19 cellular contexts compared by ENCODE assay signal in the genomic region with DNA sequence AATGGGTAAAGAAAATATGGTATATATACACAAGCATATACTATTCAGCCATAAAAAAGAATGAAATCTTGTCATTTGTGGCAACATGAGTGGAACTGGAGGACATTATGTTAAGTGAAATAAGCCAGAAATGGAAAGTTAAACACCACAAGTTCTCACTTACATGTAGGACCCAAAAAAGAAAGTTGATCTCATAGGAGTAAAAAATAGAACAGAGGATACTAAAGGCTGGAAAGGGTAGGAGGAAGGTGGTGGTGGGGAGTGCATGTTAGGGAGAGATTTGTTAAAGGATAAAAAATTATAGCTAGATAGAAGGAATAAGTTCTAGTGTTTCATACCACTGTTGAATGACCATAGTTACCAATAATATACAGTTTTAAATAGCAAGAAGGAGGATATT. TPM values are rescaled to one million over a fixed set of nuclear protein-coding genes. Genes with fewer than 3 reads are reported as not detected.
DNase-seq lines count a peak whose midpoint lies in the region; ATAC-seq, FAIRE-seq and TF ChIP-seq lines count a peak whose summit lies in the region.
"Had no signal": no experiment of that assay in that cellular context is flagged by ENCODE, and none has a peak within 500 bp of the region (broad histone marks: within the 10 kb centered on the region; RNA-seq: fewer than 3 reads in every experiment).

No MANE protein-coding gene starts in this region.

- ATAC-seq in heart right ventricle, result peak in 5 of 8 donors; percentile 38 to 81 (median 63)
- no peak for ATAC-seq in Right ventricle myocardium inferior
- no peak for ATAC-seq in GM12878
- ATAC-seq: HCT116 had no signal

- intact Hi-C loops in heart right ventricle (cut with DNase I), result no loop called here
- intact Hi-C loops in Right ventricle myocardium inferior (cut with DNase I), result no loop called here
- intact Hi-C loops in GM12878 (cut with micrococcal nuclease; ENCODE audit: unreplicated experiment), result no loop called here
- intact Hi-C loops in testis (cut with DNase I; ENCODE audit: low total_unique reads), result no loop called here

- H3K27ac ChIP-seq in heart right ventricle, result peak overlapping the region in 1 of 10 donors; percentile 10
- H3K27ac ChIP-seq in GM12878 (ENCODE audit: control insufficient read depth, insufficient read depth), result no peak overlapping the region
- no peak overlapping the region for H3K27ac ChIP-seq in testis
- H3K27ac ChIP-seq: GM23248 had no signal

- H4K20me1 ChIP-seq in GM12878 (ENCODE audit: control insufficient read depth, insufficient read depth), result no peaks in the 10 kb centered on the region

- in situ Hi-C loops in GM12878 (cut with MboI), result no loop called here

- peaks cover 0 to 4% (median 0%) of the 10 kb centered on the region in 9 donors for H3K4me1 ChIP-seq in heart right ventricle
- no peaks in the 10 kb centered on the region for H3K4me1 ChIP-seq in GM12878 (ENCODE audit: control insufficient read depth, insufficient read depth, low read length)
- H3K4me1 ChIP-seq in testis, result no peaks in the 10 kb centered on the region

- H3K79me2 ChIP-seq in GM12878 (ENCODE audit: control insufficient read depth, insufficient read depth, low read length), result no peaks in the 10 kb centered on the region

- CTCF ChIA-PET in GM12878 (lab: Yijun Ruan, JAX), result interaction anchor here (1.8 kb wide), 1 partner anchor 172 kb away, joined by 5 read pairs; no protein-coding TSS in a partner anchor

- H3K36me3 ChIP-seq in heart right ventricle (peaks cover 0 to 24% (median 0%) of the 10 kb centered on the region in 9 donors), GM12878 (ENCODE audit: control insufficient read depth in 2 of 2, insufficient read depth in 2 of 2, low read length in 1 of 2) (no peaks in the 10 kb centered on the region), testis (ENCODE audit: low read depth, missing control alignments) (no peaks in the 10 kb centered on the region)

- no peak for TF ChIP-seq EP300 in GM12878 (IDR thresholded peaks at IDR 0.05; ENCODE audit: borderline replicate concordance in 1 of 2, control insufficient read depth in 1 of 2, low read depth in 2 of 2, low read length in 2 of 2)

- FAIRE-seq in GM12878 (lab: Jason Lieb, UNC), result no peak
- FAIRE-seq: GM12892, H1 had no signal

- H3K9ac ChIP-seq in GM12878 (ENCODE audit: control insufficient read depth, insufficient read depth, low read length), result no peak overlapping the region
- H3K9ac ChIP-seq: GM23248 had no signal

- no peak for TF ChIP-seq RAD21 in GM12878 (IDR thresholded peaks at IDR 0.05; ENCODE audit: insufficient read depth, low read depth, low read length)

- H3K4me3 ChIP-seq in heart right ventricle, result no peak overlapping the region
- no peak overlapping the region for H3K4me3 ChIP-seq in GM12878
- no peak overlapping the region for H3K4me3 ChIP-seq in testis
- H3K4me3 ChIP-seq: GM23248 had no signal

- POLR2A ChIA-PET in GM12878 (lab: Charles Lee), result no interaction called here

- TF ChIP-seq CTCF in heart right ventricle (IDR thresholded peaks at IDR 0.05) (no peak), GM12878 (IDR thresholded peaks at IDR 0.05 in 2 of 3, conservative IDR thresholded peaks at IDR 0.05 in 1 of 3; ENCODE audit: control insufficient read depth in 2 of 3, extremely low read depth in 1 of 3, insufficient read depth in 1 of 3, low read depth in 3 of 3, low read length in 3 of 3) (no peak), testis (IDR thresholded peaks at IDR 0.05) (no peak)

- H3K4me2 ChIP-seq in GM12878 (ENCODE audit: control insufficient read depth, insufficient read depth), result no peak overlapping the region

- SMC1A ChIA-PET in GM12878 (lab: Charles Lee; ENCODE audit: uncharacterized antibody, unreplicated experiment), result no interaction called here

- no peaks in the 10 kb centered on the region for H3K27me3 ChIP-seq in heart right ventricle
- H3K27me3 ChIP-seq in GM12878 (replicated peaks in 1 of 2; ENCODE audit: control insufficient read depth in 2 of 2, insufficient read depth in 2 of 2, low read length in 1 of 2), result no peaks in the 10 kb centered on the region
- no peaks in the 10 kb centered on the region for H3K27me3 ChIP-seq in testis

- H2AFZ ChIP-seq in GM12878 (ENCODE audit: control insufficient read depth, low read depth, low read length), result no peak overlapping the region
- H2AFZ ChIP-seq: GM23248 had no signal

- BruUV-seq in GM12878 (replicated peaks; lab: Mats Ljungman, UMichigan), result no TSS peak

- no peak for DNase-seq in heart right ventricle
- DNase-seq in Right ventricle myocardium inferior (ENCODE audit: missing footprints), result no peak
- DNase-seq in GM12878 (ENCODE audit: low read depth, low spot score), result no peak
- peak; percentile 60 for DNase-seq in myocyte (ENCODE audit: low read depth)
- no peak for DNase-seq in medulla oblongata (ENCODE audit: extremely low spot score)
- DNase-seq in testis, result no peak
- DNase-seq: 8988T; C1 segment of cervical spinal cord; Calu3; CD4-positive, alpha-beta memory T cell; COR-L47; DMS53; DMS79 treated with DMSO at 0.1 percent for 48 hours; GF-D8; GM23248; H9 had no signal

- TF ChIP-seq POLR2A in GM12878 (IDR thresholded peaks at IDR 0.05; ENCODE audit: low read depth, low read length) (no peak), testis (IDR thresholded peaks at IDR 0.05) (no peak)

- RAD21 ChIA-PET in GM12878 (lab: Charles Lee; ENCODE audit: unreplicated experiment), result no interaction called here

- peaks cover 0 to 40% (median 14%) of the 10 kb centered on the region in 11 donors for H3K9me3 ChIP-seq in heart right ventricle
- peaks cover 1% of the 10 kb centered on the region; the same call in 1 of the 3 replicates for H3K9me3 ChIP-seq in GM12878 (replicated peaks; ENCODE audit: control insufficient read depth, insufficient read depth, low read length)
- no peaks in the 10 kb centered on the region for H3K9me3 ChIP-seq in testis

TF ChIP-seq in GM12878, 131 proteins besides CTCF, POLR2A, EP300 and RAD21:
- TF ChIP-seq, protein P1, sequence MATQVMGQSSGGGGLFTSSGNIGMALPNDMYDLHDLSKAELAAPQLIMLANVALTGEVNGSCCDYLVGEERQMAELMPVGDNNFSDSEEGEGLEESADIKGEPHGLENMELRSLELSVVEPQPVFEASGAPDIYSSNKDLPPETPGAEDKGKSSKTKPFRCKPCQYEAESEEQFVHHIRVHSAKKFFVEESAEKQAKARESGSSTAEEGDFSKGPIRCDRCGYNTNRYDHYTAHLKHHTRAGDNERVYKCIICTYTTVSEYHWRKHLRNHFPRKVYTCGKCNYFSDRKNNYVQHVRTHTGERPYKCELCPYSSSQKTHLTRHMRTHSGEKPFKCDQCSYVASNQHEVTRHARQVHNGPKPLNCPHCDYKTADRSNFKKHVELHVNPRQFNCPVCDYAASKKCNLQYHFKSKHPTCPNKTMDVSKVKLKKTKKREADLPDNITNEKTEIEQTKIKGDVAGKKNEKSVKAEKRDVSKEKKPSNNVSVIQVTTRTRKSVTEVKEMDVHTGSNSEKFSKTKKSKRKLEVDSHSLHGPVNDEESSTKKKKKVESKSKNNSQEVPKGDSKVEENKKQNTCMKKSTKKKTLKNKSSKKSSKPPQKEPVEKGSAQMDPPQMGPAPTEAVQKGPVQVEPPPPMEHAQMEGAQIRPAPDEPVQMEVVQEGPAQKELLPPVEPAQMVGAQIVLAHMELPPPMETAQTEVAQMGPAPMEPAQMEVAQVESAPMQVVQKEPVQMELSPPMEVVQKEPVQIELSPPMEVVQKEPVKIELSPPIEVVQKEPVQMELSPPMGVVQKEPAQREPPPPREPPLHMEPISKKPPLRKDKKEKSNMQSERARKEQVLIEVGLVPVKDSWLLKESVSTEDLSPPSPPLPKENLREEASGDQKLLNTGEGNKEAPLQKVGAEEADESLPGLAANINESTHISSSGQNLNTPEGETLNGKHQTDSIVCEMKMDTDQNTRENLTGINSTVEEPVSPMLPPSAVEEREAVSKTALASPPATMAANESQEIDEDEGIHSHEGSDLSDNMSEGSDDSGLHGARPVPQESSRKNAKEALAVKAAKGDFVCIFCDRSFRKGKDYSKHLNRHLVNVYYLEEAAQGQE (IDR thresholded peaks at IDR 0.05; ENCODE audit: low read depth, low read length), result no peak
- TF ChIP-seq RELA (IDR thresholded peaks at IDR 0.05; ENCODE audit: borderline replicate concordance, partially characterized antibody) (no peak), MEF2A (IDR thresholded peaks at IDR 0.05; ENCODE audit: insufficient read depth, low read depth, low read length) (peak; percentile 44; the same call in 1 of the 2 replicates)

RNA-seq across cellular contexts. Expression of a gene that starts 48.4 kb away (rescaled TPM):
- total RNA-seq in heart right ventricle (1 to 10 TPM; 4.1 to 7.2 (median 5.0) TPM), Right ventricle myocardium inferior (4.6 TPM), GM12878 (2014; rRNA removed) (5.5 and 7.6 TPM in 2 replicates), GM12878 (2014; rRNA removed; fragmentation: Illumina TruSeq; extraction: Trizol) (5.5 and 6.2 TPM in 2 replicates), GM12878 (2021) (4.8 and 5.3 TPM in 2 replicates), myocyte (16.2 and 17.2 TPM in 2 replicates), testis (10 to 100 TPM; 19.4 to 23.1 TPM)
- polyA plus RNA-seq in heart right ventricle (10 to 100 TPM in 1 of 2 donors, 1 to 10 TPM in 1; 3.7 to 22.9 TPM), GM12878 (2011; rRNA removed) (7.5 and 11.9 TPM in 2 replicates), GM12878 (2014; fragmentation: Illumina TruSeq; extraction: Trizol) (4.1 and 4.8 TPM in 2 replicates), GM12878 (2014; fragmentation: Nextera tagmentation; extraction: Ambion mirVana) (1 to 10 TPM; 3.3 TPM), GM12878 (2014; rRNA removed) (2.6 and 4.4 TPM in 2 replicates), GM12878 (2016; fragmentation: Nextera tagmentation; extraction: Ambion mirVana) (1 to 10 TPM; 2.9 to 3.5 TPM), testis (ENCODE audit: insufficient read depth, low read depth, low replicate concordance) (22.3 TPM)
- 30.1 and 31.6 TPM in 2 replicates for total RNA-seq in GM12878 (2013; cell fraction: nucleolus; rRNA removed)
- polyA plus RNA-seq in GM12878 (2011; ENCODE audit: low read depth), result 1.4 TPM
- polyA plus RNA-seq in GM12878 (2011; cell fraction: cytosol; rRNA removed), result 2.1 and 2.2 TPM in 2 replicates
- 4.6 and 5.6 TPM in 2 replicates for polyA plus RNA-seq in GM12878 (2011; cell fraction: nucleus; rRNA removed)
- polyA plus RNA-seq in GM12878 (2012), result 4.1 and 5.2 TPM in 2 replicates
- 4.1 and 5.0 TPM in 2 replicates for polyA minus RNA-seq in GM12878 (2011; rRNA and poly(A)+ RNA removed)
- 1.3 and 2.5 TPM in 2 replicates for polyA minus RNA-seq in GM12878 (2011; cell fraction: cytosol; rRNA and poly(A)+ RNA removed)
- 3.3 and 6.5 TPM in 2 replicates for polyA minus RNA-seq in GM12878 (2011; cell fraction: nucleus; rRNA and poly(A)+ RNA removed)
- polyA plus RNA-seq in myocyte (2012), result 6.1 TPM
- polyA plus RNA-seq: CD4-positive, alpha-beta memory T cell had no signal

Comparison
In these comparisons a context has a peak if more than half of its experiments do, and no peak if none do; other contexts are left out.
1. ATAC-seq: peak in heart right ventricle (5 of 8); none in Right ventricle myocardium inferior (single experiment) and GM12878 (single experiment).